8 cellular contexts compared by ENCODE assay signal in genomic region chr1:230972855-230973271, GRCh38. TPM values are rescaled to one million over a fixed set of nuclear protein-coding genes. Genes with fewer than 3 reads are reported as not detected.
DNase-seq lines count a peak whose midpoint lies in the region; ATAC-seq, FAIRE-seq and TF ChIP-seq lines count a peak whose summit lies in the region.

No MANE protein-coding gene starts in this region.

- no peak for FAIRE-seq in HepG2 (lab: Jason Lieb, UNC)

- peak in 6 of 7 experiments; percentile 44 to 83 (median 68) for DNase-seq in CD8-positive, alpha-beta T cell
- peak; percentile 84 for DNase-seq in activated CD4-positive, alpha-beta memory T cell treated with anti-CD3 and anti-CD28 coated beads, Interleukin-2, amount 10 ng/mL, durations not matched to agents 7 days and 5 days
- peak; percentile 25 for DNase-seq in HepG2 (ENCODE audit: low spot score)
- no peak for DNase-seq in NCI-H1092 treated with DMSO at 0.1 percent for 48 hours (lab: John Stamatoyannopoulos, UW)
- DNase-seq in DMS153 (lab: John Stamatoyannopoulos, UW) = no peak
- no peak for DNase-seq in mesothelial cell of epicardium (ENCODE audit: low spot score in 2 of 2, unreplicated experiment in 2 of 2)

- CTCF ChIA-PET in CD8-positive, alpha-beta T cell (lab: Charles Lee) = interaction anchor here (0.8 to 1.6 kb wide), 5 partner anchors 15 to 56 kb away, joined by 3 to 6 read pairs (median 4); no protein-coding TSS in a partner anchor
- CTCF ChIA-PET in activated CD4-positive, alpha-beta memory T cell treated with anti-CD3 and anti-CD28 coated beads, Interleukin-2, amount 10 ng/mL, durations not matched to agents 7 days and 5 days (lab: Charles Lee) = interaction anchor here (0.6 to 1.8 kb wide), 5 partner anchors 10 to 348 kb away, joined by 3 to 7 read pairs (median 4); partner anchors contain the start of gene COG2
- CTCF ChIA-PET in HepG2 (lab: Yijun Ruan, JAX; ENCODE audit: low intra/inter-chr PET ratio, low total read pairs) = no interaction called here

- no peaks in the 10 kb centered on the region for H4K20me1 ChIP-seq in HepG2 (ENCODE audit: insufficient read depth, low read length)

- intact Hi-C loops in CD8-positive, alpha-beta T cell (cut with DNase I, micrococcal nuclease) = loop anchor here (10.0 kb wide), 2 partner anchors 452 to 1982 kb away; partner anchors contain the start of genes EGLN1 (in 1 of the 2) and NTPCR (in 1 of the 2)
- intact Hi-C loops in HepG2 (cut with micrococcal nuclease; ENCODE audit: unreplicated experiment) = loop anchor here (10.0 kb wide), 1 partner anchor 258 kb away; the partner anchor contains the start of gene AGT

- H3K27me3 Mint-ChIP-seq in CD8-positive, alpha-beta T cell (ENCODE audit: low read depth) = no peaks in the 10 kb centered on the region
- no peaks in the 10 kb centered on the region for H3K27me3 Mint-ChIP-seq in IgD-negative memory B cell
- H3K27me3 Mint-ChIP-seq in activated CD4-positive, alpha-beta memory T cell treated with anti-CD3 and anti-CD28 coated beads, Interleukin-2, amount 10 ng/mL, durations not matched to agents 7 days and 5 days = no peaks in the 10 kb centered on the region
- H3K27me3 Mint-ChIP-seq in mesothelial cell of epicardium (ENCODE audit: low read depth) = no peaks in the 10 kb centered on the region

- BruUV-seq in HepG2 (replicated peaks; lab: Mats Ljungman, UMichigan) = no TSS peak

- ATAC-seq in CD8-positive, alpha-beta T cell = peak; percentile 81
- ATAC-seq in GM21390 (IDR thresholded peaks at IDR 0.05; ENCODE audit: unreplicated experiment) (peak; percentile 76), HepG2 (no peak)

- POLR2A ChIA-PET in CD8-positive, alpha-beta T cell (lab: Charles Lee) = interaction anchor here (0.5 to 1.7 kb wide), 7 partner anchors 10 to 105 kb away, joined by 3 to 5 read pairs (median 3); no protein-coding TSS in a partner anchor
- POLR2A ChIA-PET in activated CD4-positive, alpha-beta memory T cell treated with anti-CD3 and anti-CD28 coated beads, Interleukin-2, amount 10 ng/mL, durations not matched to agents 7 days and 5 days (lab: Charles Lee) = interaction anchor here (0.7 to 2.5 kb wide), 7 partner anchors 22 to 365 kb away, joined by 3 to 9 read pairs (median 3); partner anchors contain the start of genes EXOC8, FAM89A and SPRTN
- POLR2A ChIA-PET in HepG2 (lab: Yijun Ruan, JAX) = no interaction called here

- H3K4me3 Mint-ChIP-seq in CD8-positive, alpha-beta T cell = peak overlapping the region; percentile 38
- H3K4me3 Mint-ChIP-seq in IgD-negative memory B cell = peak overlapping the region in 3 of 4 donors; percentile 58 to 80 (median 66)
- H3K4me3 Mint-ChIP-seq in activated CD4-positive, alpha-beta memory T cell treated with anti-CD3 and anti-CD28 coated beads, Interleukin-2, amount 10 ng/mL, durations not matched to agents 7 days and 5 days = peak overlapping the region; percentile 48
- H3K4me3 Mint-ChIP-seq in mesothelial cell of epicardium = no peak overlapping the region

- no peak overlapping the region for H3K9ac ChIP-seq in HepG2 (ENCODE audit: insufficient read depth, low read depth, low read length)

- H3K9me3 Mint-ChIP-seq in CD8-positive, alpha-beta T cell = no peaks in the 10 kb centered on the region
- H3K9me3 Mint-ChIP-seq in IgD-negative memory B cell (no peaks in the 10 kb centered on the region), mesothelial cell of epicardium (no peaks in the 10 kb centered on the region)
- H3K9me3 Mint-ChIP-seq in activated CD4-positive, alpha-beta memory T cell treated with anti-CD3 and anti-CD28 coated beads, Interleukin-2, amount 10 ng/mL, durations not matched to agents 7 days and 5 days = no peaks in the 10 kb centered on the region

- in situ Hi-C loops in HepG2 (cut with HindIII; ENCODE audit: extremely low pct_ligation_motif_present, low pct_unique_long_range_greater_than_20kb) = no loop called here

- TF ChIP-seq POLR2A in HepG2 (IDR thresholded peaks at IDR 0.05; ENCODE audit: insufficient read depth in 1 of 2, low read depth in 2 of 2, low read length in 2 of 2) = no peak

- H3K4me3 ChIP-seq in CD8-positive, alpha-beta T cell (ENCODE audit: low read depth, low read length) = peak overlapping the region; percentile 0
- no peak overlapping the region for H3K4me3 ChIP-seq in HepG2 (replicated peaks in 1 of 3; ENCODE audit: insufficient read depth in 1 of 3, low read depth in 2 of 3, low read length in 3 of 3)

- H3K4me1 Mint-ChIP-seq in CD8-positive, alpha-beta T cell (ENCODE audit: low read depth) = peaks cover 72% of the 10 kb centered on the region
- H3K4me1 Mint-ChIP-seq in IgD-negative memory B cell (peaks cover 50 to 59% (median 54%) of the 10 kb centered on the region in 3 donors), mesothelial cell of epicardium (peaks cover 13% of the 10 kb centered on the region)
- H3K4me1 Mint-ChIP-seq in activated CD4-positive, alpha-beta memory T cell treated with anti-CD3 and anti-CD28 coated beads, Interleukin-2, amount 10 ng/mL, durations not matched to agents 7 days and 5 days = peaks cover 61% of the 10 kb centered on the region

- TF ChIP-seq EP300 in HepG2 (IDR thresholded peaks at IDR 0.05; ENCODE audit: low read depth in 2 of 2, low read length in 2 of 2) (no peak), HepG2 (CRISPR knock-in tag; IDR thresholded peaks at IDR 0.05; ENCODE audit: borderline replicate concordance) (no peak)

- 50% methylated on average over 1 of the region's 1 CpG for WGBS in HepG2 (ENCODE audit: low lambda C conversion rate)

- H3K27ac ChIP-seq in CD8-positive, alpha-beta T cell (ENCODE audit: low read depth, low read length) = peak overlapping the region; percentile 44
- H3K27ac ChIP-seq in HepG2 (ENCODE audit: extremely low read length, insufficient read depth, low read length) = no peak overlapping the region

- peaks cover 9% of the 10 kb centered on the region for H3K79me2 ChIP-seq in HepG2 (ENCODE audit: insufficient read depth, low read length)

- no peak for TF ChIP-seq RAD21 in HepG2 (CRISPR knock-in tag; IDR thresholded peaks at IDR 0.05)

- H3K27me3 ChIP-seq in CD8-positive, alpha-beta T cell (ENCODE audit: insufficient read depth, low read length) = no peaks in the 10 kb centered on the region
- H3K27me3 ChIP-seq in HepG2 (ENCODE audit: control insufficient read depth in 1 of 2, insufficient read depth in 2 of 2, low read length in 2 of 2) = no peaks in the 10 kb centered on the region

- H3K36me3 Mint-ChIP-seq in CD8-positive, alpha-beta T cell = peaks cover 29% of the 10 kb centered on the region
- H3K36me3 Mint-ChIP-seq in IgD-negative memory B cell (no peaks in the 10 kb centered on the region), mesothelial cell of epicardium (no peaks in the 10 kb centered on the region)
- peaks cover 48% of the 10 kb centered on the region for H3K36me3 Mint-ChIP-seq in activated CD4-positive, alpha-beta memory T cell treated with anti-CD3 and anti-CD28 coated beads, Interleukin-2, amount 10 ng/mL, durations not matched to agents 7 days and 5 days (ENCODE audit: low read depth)

- no peaks in the 10 kb centered on the region for H3K36me3 ChIP-seq in CD8-positive, alpha-beta T cell (ENCODE audit: insufficient read depth, low read length)
- peaks cover 0 to 1% of the 10 kb centered on the region in 2 experiments; a peak in 1 of 5 replicates for H3K36me3 ChIP-seq in HepG2 (replicated peaks in 1 of 2; ENCODE audit: control insufficient read depth in 1 of 2, insufficient read depth in 2 of 2, low read length in 2 of 2)

- no peaks in the 10 kb centered on the region for H3K9me3 ChIP-seq in CD8-positive, alpha-beta T cell (ENCODE audit: low read length)
- no peaks in the 10 kb centered on the region for H3K9me3 ChIP-seq in HepG2 (ENCODE audit: low read length)

- H2AFZ ChIP-seq in HepG2 (ENCODE audit: low read length) = no peak overlapping the region

- peak overlapping the region; percentile 84 for H3K27ac Mint-ChIP-seq in CD8-positive, alpha-beta T cell
- H3K27ac Mint-ChIP-seq in IgD-negative memory B cell (peak overlapping the region; percentile 46 to 88 (median 74)), mesothelial cell of epicardium (no peak overlapping the region)
- H3K27ac Mint-ChIP-seq in activated CD4-positive, alpha-beta memory T cell treated with anti-CD3 and anti-CD28 coated beads, Interleukin-2, amount 10 ng/mL, durations not matched to agents 7 days and 5 days = peak overlapping the region; percentile 89

- TF ChIP-seq CTCF in CD8-positive, alpha-beta T cell (IDR thresholded peaks at IDR 0.05) = no peak
- no peak for TF ChIP-seq CTCF in HepG2 (CRISPR knock-in tag; IDR thresholded peaks at IDR 0.05)
- no peak for TF ChIP-seq CTCF in mesothelial cell of epicardium (IDR thresholded peaks at IDR 0.05; ENCODE audit: unreplicated experiment)

- H3K4me2 ChIP-seq in HepG2 (ENCODE audit: low read depth, low read length) = no peak overlapping the region

- H3K4me1 ChIP-seq in CD8-positive, alpha-beta T cell (ENCODE audit: insufficient read depth, low read length) = peaks cover 48% of the 10 kb centered on the region
- H3K4me1 ChIP-seq in HepG2 (ENCODE audit: insufficient read depth, low read length) = peaks cover 32% of the 10 kb centered on the region

RNA-seq across cellular contexts. Expression of gene TTC13, which starts 5.8 kb away (rescaled TPM):
- total RNA-seq in CD8-positive, alpha-beta T cell = 10 to 100 TPM; 15.2 to 19.3 TPM
- 12.8 TPM for polyA plus RNA-seq in IgD-negative memory B cell
- total RNA-seq in activated CD4-positive, alpha-beta memory T cell treated with anti-CD3 and anti-CD28 coated beads, Interleukin-2, amount 10 ng/mL, durations not matched to agents 7 days and 5 days = 10 to 100 TPM; 42.0 to 46.0 TPM
- total RNA-seq in HepG2 (2016; rRNA removed; fragmentation: Illumina TruSeq; extraction: Trizol) = 8.1 and 15.9 TPM in 2 replicates
- 5.1 and 6.8 TPM in 2 replicates for total RNA-seq in HepG2 (2016; cell fraction: cytosol; rRNA removed; fragmentation: Illumina TruSeq; extraction: Trizol; ENCODE audit: low read depth)
- total RNA-seq in HepG2 (2016; cell fraction: insoluble cytoplasmic fraction; rRNA removed; fragmentation: Illumina TruSeq; extraction: Trizol) = 8.3 and 16.6 TPM in 2 replicates
- 4.1 and 6.5 TPM in 2 replicates for total RNA-seq in HepG2 (2016; cell fraction: membrane; rRNA removed; fragmentation: Illumina TruSeq; extraction: Trizol)
- 24.6 and 28.8 TPM in 2 replicates for total RNA-seq in HepG2 (2016; cell fraction: nucleus; rRNA removed; fragmentation: Illumina TruSeq; extraction: Trizol)
- 5.8 and 6.8 TPM in 2 replicates for polyA plus RNA-seq in HepG2 (2011; rRNA removed)
- 2.4 and 3.9 TPM in 2 replicates for polyA plus RNA-seq in HepG2 (2011; cell fraction: cytosol; rRNA removed)
- 6.3 and 11.1 TPM in 2 replicates for polyA plus RNA-seq in HepG2 (2011; cell fraction: nucleus; rRNA removed)
- 8.6 and 10.6 TPM in 2 replicates for polyA plus RNA-seq in HepG2 (2012)
- 1.1 and 1.5 TPM in 2 replicates for polyA plus RNA-seq in HepG2 (2016; cell fraction: cytosol; fragmentation: Illumina TruSeq; extraction: Trizol; ENCODE audit: low read depth)
- polyA plus RNA-seq in HepG2 (2016; cell fraction: insoluble cytoplasmic fraction; fragmentation: Illumina TruSeq; extraction: Trizol; ENCODE audit: low read depth) = 6.1 and 7.4 TPM in 2 replicates
- 1.8 TPM in 2 replicates for polyA plus RNA-seq in HepG2 (2016; cell fraction: membrane; fragmentation: Illumina TruSeq; extraction: Trizol; ENCODE audit: low read depth)
- 27.2 and 32.9 TPM in 2 replicates for polyA plus RNA-seq in HepG2 (2016; cell fraction: nucleus; fragmentation: Illumina TruSeq; extraction: Trizol; ENCODE audit: insufficient read depth, low read depth)
- 4.8 and 10.9 TPM in 2 replicates for polyA minus RNA-seq in HepG2 (2011; rRNA and poly(A)+ RNA removed; ENCODE audit: low replicate concordance)
- polyA minus RNA-seq in HepG2 (2011; cell fraction: cytosol; rRNA and poly(A)+ RNA removed) = 5.0 and 8.8 TPM in 2 replicates
- polyA minus RNA-seq in HepG2 (2011; cell fraction: nucleus; rRNA and poly(A)+ RNA removed) = 13.3 and 14.2 TPM in 2 replicates
- 15.5 to 16.2 TPM (median 15.6 TPM) in 3 replicates for total RNA-seq in mesothelial cell of epicardium

RNA-seq across cellular contexts. Expression of gene ARV1, which starts 6.0 kb away (rescaled TPM):
- total RNA-seq in CD8-positive, alpha-beta T cell = 1 to 10 TPM; 1.4 to 1.5 TPM
- 29.2 TPM for polyA plus RNA-seq in IgD-negative memory B cell
- 10 to 100 TPM; 13.2 to 15.3 TPM for total RNA-seq in activated CD4-positive, alpha-beta memory T cell treated with anti-CD3 and anti-CD28 coated beads, Interleukin-2, amount 10 ng/mL, durations not matched to agents 7 days and 5 days
- total RNA-seq in HepG2 (2016; rRNA removed; fragmentation: Illumina TruSeq; extraction: Trizol) = 8.9 and 15.2 TPM in 2 replicates
- total RNA-seq in HepG2 (2016; cell fraction: cytosol; rRNA removed; fragmentation: Illumina TruSeq; extraction: Trizol; ENCODE audit: low read depth) = 5.6 and 7.1 TPM in 2 replicates
- total RNA-seq in HepG2 (2016; cell fraction: insoluble cytoplasmic fraction; rRNA removed; fragmentation: Illumina TruSeq; extraction: Trizol) = 11.8 and 14.9 TPM in 2 replicates
- 8.0 and 10.1 TPM in 2 replicates for total RNA-seq in HepG2 (2016; cell fraction: membrane; rRNA removed; fragmentation: Illumina TruSeq; extraction: Trizol)
- 11.2 and 15.6 TPM in 2 replicates for total RNA-seq in HepG2 (2016; cell fraction: nucleus; rRNA removed; fragmentation: Illumina TruSeq; extraction: Trizol)
- 11.7 and 13.0 TPM in 2 replicates for polyA plus RNA-seq in HepG2 (2011; rRNA removed)
- 6.0 and 9.4 TPM in 2 replicates for polyA plus RNA-seq in HepG2 (2011; cell fraction: cytosol; rRNA removed)
- polyA plus RNA-seq in HepG2 (2011; cell fraction: nucleus; rRNA removed) = 2.8 and 4.7 TPM in 2 replicates
- 8.5 and 11.7 TPM in 2 replicates for polyA plus RNA-seq in HepG2 (2012)
- 5.4 and 5.6 TPM in 2 replicates for polyA plus RNA-seq in HepG2 (2016; cell fraction: cytosol; fragmentation: Illumina TruSeq; extraction: Trizol; ENCODE audit: low read depth)
- polyA plus RNA-seq in HepG2 (2016; cell fraction: insoluble cytoplasmic fraction; fragmentation: Illumina TruSeq; extraction: Trizol; ENCODE audit: low read depth) = 13.8 and 15.6 TPM in 2 replicates
- 7.2 and 7.5 TPM in 2 replicates for polyA plus RNA-seq in HepG2 (2016; cell fraction: membrane; fragmentation: Illumina TruSeq; extraction: Trizol; ENCODE audit: low read depth)
- polyA plus RNA-seq in HepG2 (2016; cell fraction: nucleus; fragmentation: Illumina TruSeq; extraction: Trizol; ENCODE audit: insufficient read depth, low read depth) = 26.0 and 27.4 TPM in 2 replicates
- 1.4 and 8.7 TPM in 2 replicates for polyA minus RNA-seq in HepG2 (2011; rRNA and poly(A)+ RNA removed; ENCODE audit: low replicate concordance)
- polyA minus RNA-seq in HepG2 (2011; cell fraction: cytosol; rRNA and poly(A)+ RNA removed) = 3.4 and 4.6 TPM in 2 replicates
- polyA minus RNA-seq in HepG2 (2011; cell fraction: nucleus; rRNA and poly(A)+ RNA removed) = 4.0 and 5.0 TPM in 2 replicates
- total RNA-seq in mesothelial cell of epicardium = 10.2 to 11.0 TPM (median 10.6 TPM) in 3 replicates

Comparison
In these comparisons a context has a peak if more than half of its experiments do, and no peak if none do; other contexts are left out.
1. DNase-seq: peak in CD8-positive, alpha-beta T cell (6 of 7), activated CD4-positive, alpha-beta memory T cell treated with anti-CD3 and anti-CD28 coated beads, Interleukin-2, amount 10 ng/mL, durations not matched to agents 7 days and 5 days (single experiment) and HepG2 (single experiment); none in NCI-H1092 treated with DMSO at 0.1 percent for 48 hours (single experiment), DMS153 (single experiment) and mesothelial cell of epicardium (0 of 2).